9 cellular contexts compared by ENCODE assay signal in the genomic region with DNA sequence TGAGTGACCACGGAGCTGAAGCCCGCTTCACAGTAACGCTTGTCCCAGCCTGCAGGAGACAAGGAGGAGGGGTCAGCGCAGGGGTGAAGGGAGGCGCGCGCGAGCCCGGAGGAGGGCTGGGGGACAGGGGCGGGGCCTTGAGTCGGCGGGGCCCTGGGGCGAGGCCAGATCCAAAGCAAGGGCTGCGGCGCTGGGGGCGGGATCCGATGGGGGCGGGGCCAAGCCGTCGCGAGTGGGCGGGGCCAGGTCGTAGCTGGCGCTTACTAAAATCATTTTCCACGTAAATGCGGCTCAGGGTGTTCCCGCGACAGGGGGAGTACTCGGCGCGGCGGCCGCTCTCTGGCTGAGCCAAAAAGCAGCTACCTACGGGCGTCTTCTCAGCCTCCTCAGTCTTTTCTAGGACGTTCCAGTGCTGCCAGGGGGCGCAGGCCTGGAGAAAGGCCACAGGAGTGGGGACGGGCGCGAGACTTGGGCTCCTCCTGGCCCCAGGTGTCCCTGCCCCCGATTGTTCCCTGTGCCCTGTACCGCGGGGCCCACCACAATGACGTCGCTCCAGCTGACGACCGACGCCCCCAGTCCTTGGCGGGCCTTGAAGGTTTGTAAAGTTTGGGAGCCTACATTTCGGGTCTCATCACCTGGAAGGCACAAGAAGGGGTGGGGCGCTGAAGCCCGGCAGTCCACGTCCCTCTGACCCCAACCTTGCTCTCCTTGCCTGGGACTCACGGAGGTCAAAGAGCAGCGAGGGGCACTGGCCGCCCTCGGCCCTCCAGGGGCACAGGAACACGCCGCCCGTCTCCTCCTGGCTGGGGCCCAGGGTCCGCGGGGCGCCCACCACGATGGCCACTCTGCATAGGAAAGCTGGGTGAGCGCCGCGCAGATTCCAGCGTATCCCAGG. TPM values are rescaled to one million over a fixed set of nuclear protein-coding genes. Genes with fewer than 3 reads are reported as not detected.
DNase-seq lines count a peak whose midpoint lies in the region; ATAC-seq, FAIRE-seq and TF ChIP-seq lines count a peak whose summit lies in the region.
"Had no signal": no experiment of that assay in that cellular context is flagged by ENCODE, and none has a peak within 500 bp of the region (broad histone marks: within the 10 kb centered on the region; RNA-seq: fewer than 3 reads in every experiment).

No MANE protein-coding gene starts in this region.

- dilution Hi-C loops in endothelial cell of umbilical vein (cut with MboI; ENCODE audit: extremely low pct_ligation_motif_present, low sequenced_read_pairs), result no loop called here

- no peaks in the 10 kb centered on the region for H3K9me1 ChIP-seq in endothelial cell of umbilical vein (replicated peaks; ENCODE audit: control insufficient read depth, extremely low read depth, insufficient read depth, low read length)

- peak overlapping the region; percentile 69 for H3K4me2 ChIP-seq in endothelial cell of umbilical vein (ENCODE audit: insufficient read depth, low read length)

- POLR2A ChIA-PET in endothelial cell of umbilical vein (lab: Charles Lee), result no interaction called here

- no peaks in the 10 kb centered on the region for H3K79me2 ChIP-seq in endothelial cell of umbilical vein (ENCODE audit: control insufficient read depth, insufficient read depth, low read length)

- DNase-seq in DMS114 treated with DMSO at 0.1 percent for 48 hours (lab: John Stamatoyannopoulos, UW; ENCODE audit: unreplicated experiment), result peak; percentile 43
- DNase-seq in NCI-H82 (lab: John Stamatoyannopoulos, UW), result peak; percentile 94
- DNase-seq in activated CD8-positive, alpha-beta memory T cell treated with anti-CD3 and anti-CD28 coated beads, Interleukin-2, amount 50 U/mL, for 24 hours (ENCODE audit: extremely low read depth), result peak; percentile 74
- peak; percentile 79 for DNase-seq in endothelial cell of umbilical vein (ENCODE audit: low read depth, low spot score)
- peak; percentile 62 to 72 for DNase-seq in stimulated activated CD8-positive, alpha-beta memory T cell treated with anti-CD3 and anti-CD28 coated beads, Interleukin-2, amount 100 ng/mL, for 1 hour (ENCODE audit: low read depth in 2 of 2)
- no peak for DNase-seq in UCSD-AML1 (lab: John Stamatoyannopoulos, UW; ENCODE audit: unreplicated experiment)

- no peak for TF ChIP-seq POLR2A in endothelial cell of umbilical vein (IDR thresholded peaks at IDR 0.05; ENCODE audit: low read depth, low read length)

- H3K4me1 ChIP-seq in endothelial cell of umbilical vein (ENCODE audit: control insufficient read depth, extremely low read depth, insufficient read depth, low read length), result peaks cover 8% of the 10 kb centered on the region
- H3K4me1 ChIP-seq in mononuclear cell (ENCODE audit: insufficient read depth, low read length), result peaks cover 25% of the 10 kb centered on the region

- intact Hi-C loops in endothelial cell of umbilical vein (cut with micrococcal nuclease), result no loop called here

- H3K27ac ChIP-seq in endothelial cell of umbilical vein (ENCODE audit: insufficient read depth, low read depth, low read length), result no peak overlapping the region

- peak; percentile 52 for ATAC-seq in HG03045 (IDR thresholded peaks at IDR 0.05; ENCODE audit: unreplicated experiment)

- peak overlapping the region in 2 of 3 experiments; percentile 37 to 38 for H3K4me3 ChIP-seq in endothelial cell of umbilical vein (replicated peaks in 1 of 3; ENCODE audit: insufficient read depth in 1 of 3, low read depth in 1 of 3, low read length in 3 of 3)
- H3K4me3 ChIP-seq in mononuclear cell (ENCODE audit: low read length), result peak overlapping the region; percentile 32

- no TSS peak for BruUV-seq in endothelial cell of umbilical vein (replicated peaks; lab: Mats Ljungman, UMichigan)

- H3K27me3 ChIP-seq in endothelial cell of umbilical vein (ENCODE audit: control insufficient read depth in 2 of 2, insufficient read depth in 2 of 2, low read length in 2 of 2) (peaks cover 13% of the 10 kb centered on the region in 2 experiments), mononuclear cell (ENCODE audit: insufficient read depth, low read length) (peaks cover 14% of the 10 kb centered on the region)

- peak overlapping the region; percentile 91 for H2AFZ ChIP-seq in endothelial cell of umbilical vein (ENCODE audit: low read depth, low read length)

- H4K20me1 ChIP-seq in endothelial cell of umbilical vein (replicated peaks; ENCODE audit: control insufficient read depth, extremely low read depth, insufficient read depth, low read length), result no peaks in the 10 kb centered on the region

- CTCF ChIA-PET in endothelial cell of umbilical vein (lab: Charles Lee), result interaction anchor here (0.6 to 3.0 kb wide), 6 partner anchors 10 to 162 kb away, joined by 4 to 16 read pairs (median 8); a partner anchor contains a TSS

- H3K9ac ChIP-seq in endothelial cell of umbilical vein (replicated peaks; ENCODE audit: extremely low read depth, insufficient read depth, low read length), result peak overlapping the region; percentile 33

- H3K9me3 ChIP-seq in endothelial cell of umbilical vein (replicated peaks; ENCODE audit: control insufficient read depth, insufficient read depth, low read length), result no peaks in the 10 kb centered on the region
- H3K9me3 ChIP-seq in mononuclear cell (ENCODE audit: low read depth, low read length), result no peaks in the 10 kb centered on the region

- H3K36me3 ChIP-seq in endothelial cell of umbilical vein (ENCODE audit: control insufficient read depth in 2 of 2, extremely low read depth in 1 of 2, insufficient read depth in 2 of 2, low read length in 2 of 2), result no peaks in the 10 kb centered on the region

- peak; percentile 82 for FAIRE-seq in endothelial cell of umbilical vein (lab: Jason Lieb, UNC)
- FAIRE-seq: colon had no signal

- TF ChIP-seq CTCF in endothelial cell of umbilical vein (IDR thresholded peaks at IDR 0.05; ENCODE audit: extremely low read depth in 1 of 2, insufficient read depth in 1 of 2, low read depth in 1 of 2, low read length in 2 of 2), result peak in 1 of 2 donors; percentile 17

TF ChIP-seq in endothelial cell of umbilical vein, 7 proteins besides CTCF, POLR2A, EP300 and RAD21:
- TF ChIP-seq GATA2 (IDR thresholded peaks at IDR 0.05; ENCODE audit: insufficient read depth, insufficient read length, low read depth, low read length) (no peak), POLR2AphosphoS5 (IDR thresholded peaks at IDR 0.05; ENCODE audit: insufficient read depth, low read depth, low read length) (no peak), EZH2 (IDR thresholded peaks at IDR 0.05; ENCODE audit: borderline replicate concordance, low read depth, low read length, severe bottlenecking) (no peak), FOS (IDR thresholded peaks at IDR 0.05; ENCODE audit: borderline replicate concordance, insufficient read depth, low read length) (no peak), MYC (IDR thresholded peaks at IDR 0.05; ENCODE audit: low read depth, low read length) (no peak), JUN (IDR thresholded peaks at IDR 0.05; ENCODE audit: borderline replicate concordance, insufficient read depth, insufficient read length, low read depth) (no peak)
- TF ChIP-seq, protein P1, sequence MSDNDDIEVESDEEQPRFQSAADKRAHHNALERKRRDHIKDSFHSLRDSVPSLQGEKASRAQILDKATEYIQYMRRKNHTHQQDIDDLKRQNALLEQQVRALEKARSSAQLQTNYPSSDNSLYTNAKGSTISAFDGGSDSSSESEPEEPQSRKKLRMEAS (IDR thresholded peaks at IDR 0.05; ENCODE audit: insufficient read depth, insufficient read length), result no peak

RNA-seq across cellular contexts. Expression of a gene that starts 3.9 kb away (rescaled TPM):
- total RNA-seq in endothelial cell of umbilical vein (0.48 and 0.82 TPM in 2 replicates), mononuclear cell (54.5 TPM)
- polyA plus RNA-seq in endothelial cell of umbilical vein, result 0.26 and 0.29 TPM in 2 replicates
- polyA plus RNA-seq in endothelial cell of umbilical vein (2011; cell fraction: cytosol; rRNA removed), result 0.06 and 0.10 TPM in 2 replicates
- 1.4 and 2.1 TPM in 2 replicates for polyA plus RNA-seq in endothelial cell of umbilical vein (2011; cell fraction: nucleus; rRNA removed)
- polyA plus RNA-seq in endothelial cell of umbilical vein (2012), result 0.16 and 0.65 TPM in 2 replicates
- 0.74 and 1.1 TPM in 2 replicates for polyA minus RNA-seq in endothelial cell of umbilical vein
- polyA minus RNA-seq in endothelial cell of umbilical vein (2011; cell fraction: cytosol; rRNA and poly(A)+ RNA removed), result not detected
- polyA minus RNA-seq in endothelial cell of umbilical vein (2011; cell fraction: nucleus; rRNA and poly(A)+ RNA removed), result 0.72 and 1.8 TPM in 2 replicates

RNA-seq across cellular contexts. Expression of a gene that starts 21.9 kb away (rescaled TPM):
- total RNA-seq in endothelial cell of umbilical vein, result 12.0 and 13.4 TPM in 2 replicates
- 11.3 and 13.0 TPM in 2 replicates for polyA plus RNA-seq in endothelial cell of umbilical vein
- polyA plus RNA-seq in endothelial cell of umbilical vein (2011; cell fraction: cytosol; rRNA removed), result 4.2 and 6.5 TPM in 2 replicates
- polyA plus RNA-seq in endothelial cell of umbilical vein (2011; cell fraction: nucleus; rRNA removed), result 4.1 and 5.6 TPM in 2 replicates
- polyA plus RNA-seq in endothelial cell of umbilical vein (2012), result 6.2 and 13.0 TPM in 2 replicates
- polyA minus RNA-seq in endothelial cell of umbilical vein, result 6.0 and 6.4 TPM in 2 replicates
- polyA minus RNA-seq in endothelial cell of umbilical vein (2011; cell fraction: cytosol; rRNA and poly(A)+ RNA removed), result 2.3 TPM
- polyA minus RNA-seq in endothelial cell of umbilical vein (2011; cell fraction: nucleus; rRNA and poly(A)+ RNA removed), result 2.4 and 2.5 TPM in 2 replicates
- total RNA-seq in mononuclear cell, result 0.10 TPM

RNA-seq across cellular contexts. Expression of a gene that starts 40.4 kb away (rescaled TPM):
- total RNA-seq in endothelial cell of umbilical vein (343 and 346 TPM in 2 replicates), mononuclear cell (294 TPM)
- polyA plus RNA-seq in endothelial cell of umbilical vein, result 1,034 and 1,362 TPM in 2 replicates
- 522 and 689 TPM in 2 replicates for polyA plus RNA-seq in endothelial cell of umbilical vein (2011; cell fraction: cytosol; rRNA removed)
- polyA plus RNA-seq in endothelial cell of umbilical vein (2011; cell fraction: nucleus; rRNA removed), result 299 and 488 TPM in 2 replicates
- polyA plus RNA-seq in endothelial cell of umbilical vein (2012), result 360 and 523 TPM in 2 replicates
- polyA minus RNA-seq in endothelial cell of umbilical vein, result 224 and 227 TPM in 2 replicates
- polyA minus RNA-seq in endothelial cell of umbilical vein (2011; cell fraction: cytosol; rRNA and poly(A)+ RNA removed), result 108 TPM
- polyA minus RNA-seq in endothelial cell of umbilical vein (2011; cell fraction: nucleus; rRNA and poly(A)+ RNA removed), result 73.6 and 104 TPM in 2 replicates

Comparison
In these comparisons a context has a peak if more than half of its experiments do, and no peak if none do; other contexts are left out.
1. RNA of a gene that starts 3.9 kb away (total RNA-seq): 54.5 TPM in mononuclear cell (single experiment); 0.48 to 0.82 TPM in endothelial cell of umbilical vein; every median in the first group is over 10 times any median in the second.
2. RNA of a gene that starts 21.9 kb away (total RNA-seq): 12.0 to 13.4 TPM in endothelial cell of umbilical vein; 0.10 TPM in mononuclear cell (single experiment); every median in the first group is over 10 times any median in the second.